ENCODE assay signal across 1 cellular context in the genomic region with DNA sequence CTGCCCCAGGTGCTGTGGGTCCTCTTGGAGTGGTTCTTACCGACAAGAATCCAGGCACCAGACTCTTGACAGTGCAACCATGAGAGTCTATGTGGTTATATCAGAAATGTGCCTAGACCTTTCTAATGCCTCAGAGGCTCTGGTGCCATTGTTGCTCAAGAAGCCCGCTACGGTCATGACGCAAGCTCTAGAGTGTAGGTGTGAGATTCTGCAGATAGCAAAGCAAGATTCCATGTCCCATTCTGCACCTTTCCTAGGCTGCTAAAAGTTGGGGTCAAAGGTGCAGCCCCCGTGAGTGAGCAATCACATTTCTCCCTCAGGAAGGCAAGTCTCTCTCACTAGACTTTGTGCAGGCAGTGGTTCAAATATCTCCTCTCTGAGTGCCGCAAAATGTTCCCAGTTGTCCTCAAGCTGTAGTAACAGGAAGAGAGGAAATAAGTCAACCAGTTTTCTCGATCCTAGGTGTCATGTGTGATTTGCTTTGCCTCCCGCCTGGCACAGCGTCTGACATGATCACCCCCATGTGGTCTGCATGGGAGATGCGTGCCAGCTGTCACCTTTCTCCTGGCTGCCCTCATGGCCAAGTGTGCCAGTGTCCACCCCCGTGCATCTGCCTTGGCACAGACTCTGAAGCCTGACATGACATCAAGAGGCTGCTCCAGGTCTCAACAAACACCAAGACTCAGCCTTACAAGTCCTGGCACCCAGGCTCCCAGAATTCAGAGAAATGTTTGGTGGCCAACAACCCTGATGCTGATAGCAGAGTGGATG.
TF ChIP-seq lines count a peak whose summit lies in the region.

No MANE protein-coding gene starts in this region.

TF ChIP-seq in GM23338, 12 proteins besides CTCF, POLR2A, EP300 and RAD21:
- TF ChIP-seq NANOG (IDR thresholded peaks at IDR 0.05; ENCODE audit: borderline replicate concordance) (no peak), POLR2AphosphoS5 (IDR thresholded peaks at IDR 0.05; ENCODE audit: low read depth) (no peak), STAT1 (IDR thresholded peaks at IDR 0.05; ENCODE audit: unreplicated experiment) (no peak), EZH2phosphoT487 (IDR thresholded peaks at IDR 0.05; ENCODE audit: unreplicated experiment) (no peak), ZNF331 (CRISPR knock-in tag; IDR thresholded peaks at IDR 0.05; ENCODE audit: low read depth) (no peak), JUNB (IDR thresholded peaks at IDR 0.05; ENCODE audit: unreplicated experiment) (no peak), ZNF114 (CRISPR knock-in tag; IDR thresholded peaks at IDR 0.05) (no peak), CREB1 (CRISPR knock-in tag; IDR thresholded peaks at IDR 0.05; ENCODE audit: low read depth) (no peak), EZH2 (IDR thresholded peaks at IDR 0.05; ENCODE audit: low read depth, unreplicated experiment) (no peak)
- TF ChIP-seq, protein P1, sequence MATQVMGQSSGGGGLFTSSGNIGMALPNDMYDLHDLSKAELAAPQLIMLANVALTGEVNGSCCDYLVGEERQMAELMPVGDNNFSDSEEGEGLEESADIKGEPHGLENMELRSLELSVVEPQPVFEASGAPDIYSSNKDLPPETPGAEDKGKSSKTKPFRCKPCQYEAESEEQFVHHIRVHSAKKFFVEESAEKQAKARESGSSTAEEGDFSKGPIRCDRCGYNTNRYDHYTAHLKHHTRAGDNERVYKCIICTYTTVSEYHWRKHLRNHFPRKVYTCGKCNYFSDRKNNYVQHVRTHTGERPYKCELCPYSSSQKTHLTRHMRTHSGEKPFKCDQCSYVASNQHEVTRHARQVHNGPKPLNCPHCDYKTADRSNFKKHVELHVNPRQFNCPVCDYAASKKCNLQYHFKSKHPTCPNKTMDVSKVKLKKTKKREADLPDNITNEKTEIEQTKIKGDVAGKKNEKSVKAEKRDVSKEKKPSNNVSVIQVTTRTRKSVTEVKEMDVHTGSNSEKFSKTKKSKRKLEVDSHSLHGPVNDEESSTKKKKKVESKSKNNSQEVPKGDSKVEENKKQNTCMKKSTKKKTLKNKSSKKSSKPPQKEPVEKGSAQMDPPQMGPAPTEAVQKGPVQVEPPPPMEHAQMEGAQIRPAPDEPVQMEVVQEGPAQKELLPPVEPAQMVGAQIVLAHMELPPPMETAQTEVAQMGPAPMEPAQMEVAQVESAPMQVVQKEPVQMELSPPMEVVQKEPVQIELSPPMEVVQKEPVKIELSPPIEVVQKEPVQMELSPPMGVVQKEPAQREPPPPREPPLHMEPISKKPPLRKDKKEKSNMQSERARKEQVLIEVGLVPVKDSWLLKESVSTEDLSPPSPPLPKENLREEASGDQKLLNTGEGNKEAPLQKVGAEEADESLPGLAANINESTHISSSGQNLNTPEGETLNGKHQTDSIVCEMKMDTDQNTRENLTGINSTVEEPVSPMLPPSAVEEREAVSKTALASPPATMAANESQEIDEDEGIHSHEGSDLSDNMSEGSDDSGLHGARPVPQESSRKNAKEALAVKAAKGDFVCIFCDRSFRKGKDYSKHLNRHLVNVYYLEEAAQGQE (IDR thresholded peaks at IDR 0.05; ENCODE audit: unreplicated experiment), result no peak
- TF ChIP-seq, protein P2, sequence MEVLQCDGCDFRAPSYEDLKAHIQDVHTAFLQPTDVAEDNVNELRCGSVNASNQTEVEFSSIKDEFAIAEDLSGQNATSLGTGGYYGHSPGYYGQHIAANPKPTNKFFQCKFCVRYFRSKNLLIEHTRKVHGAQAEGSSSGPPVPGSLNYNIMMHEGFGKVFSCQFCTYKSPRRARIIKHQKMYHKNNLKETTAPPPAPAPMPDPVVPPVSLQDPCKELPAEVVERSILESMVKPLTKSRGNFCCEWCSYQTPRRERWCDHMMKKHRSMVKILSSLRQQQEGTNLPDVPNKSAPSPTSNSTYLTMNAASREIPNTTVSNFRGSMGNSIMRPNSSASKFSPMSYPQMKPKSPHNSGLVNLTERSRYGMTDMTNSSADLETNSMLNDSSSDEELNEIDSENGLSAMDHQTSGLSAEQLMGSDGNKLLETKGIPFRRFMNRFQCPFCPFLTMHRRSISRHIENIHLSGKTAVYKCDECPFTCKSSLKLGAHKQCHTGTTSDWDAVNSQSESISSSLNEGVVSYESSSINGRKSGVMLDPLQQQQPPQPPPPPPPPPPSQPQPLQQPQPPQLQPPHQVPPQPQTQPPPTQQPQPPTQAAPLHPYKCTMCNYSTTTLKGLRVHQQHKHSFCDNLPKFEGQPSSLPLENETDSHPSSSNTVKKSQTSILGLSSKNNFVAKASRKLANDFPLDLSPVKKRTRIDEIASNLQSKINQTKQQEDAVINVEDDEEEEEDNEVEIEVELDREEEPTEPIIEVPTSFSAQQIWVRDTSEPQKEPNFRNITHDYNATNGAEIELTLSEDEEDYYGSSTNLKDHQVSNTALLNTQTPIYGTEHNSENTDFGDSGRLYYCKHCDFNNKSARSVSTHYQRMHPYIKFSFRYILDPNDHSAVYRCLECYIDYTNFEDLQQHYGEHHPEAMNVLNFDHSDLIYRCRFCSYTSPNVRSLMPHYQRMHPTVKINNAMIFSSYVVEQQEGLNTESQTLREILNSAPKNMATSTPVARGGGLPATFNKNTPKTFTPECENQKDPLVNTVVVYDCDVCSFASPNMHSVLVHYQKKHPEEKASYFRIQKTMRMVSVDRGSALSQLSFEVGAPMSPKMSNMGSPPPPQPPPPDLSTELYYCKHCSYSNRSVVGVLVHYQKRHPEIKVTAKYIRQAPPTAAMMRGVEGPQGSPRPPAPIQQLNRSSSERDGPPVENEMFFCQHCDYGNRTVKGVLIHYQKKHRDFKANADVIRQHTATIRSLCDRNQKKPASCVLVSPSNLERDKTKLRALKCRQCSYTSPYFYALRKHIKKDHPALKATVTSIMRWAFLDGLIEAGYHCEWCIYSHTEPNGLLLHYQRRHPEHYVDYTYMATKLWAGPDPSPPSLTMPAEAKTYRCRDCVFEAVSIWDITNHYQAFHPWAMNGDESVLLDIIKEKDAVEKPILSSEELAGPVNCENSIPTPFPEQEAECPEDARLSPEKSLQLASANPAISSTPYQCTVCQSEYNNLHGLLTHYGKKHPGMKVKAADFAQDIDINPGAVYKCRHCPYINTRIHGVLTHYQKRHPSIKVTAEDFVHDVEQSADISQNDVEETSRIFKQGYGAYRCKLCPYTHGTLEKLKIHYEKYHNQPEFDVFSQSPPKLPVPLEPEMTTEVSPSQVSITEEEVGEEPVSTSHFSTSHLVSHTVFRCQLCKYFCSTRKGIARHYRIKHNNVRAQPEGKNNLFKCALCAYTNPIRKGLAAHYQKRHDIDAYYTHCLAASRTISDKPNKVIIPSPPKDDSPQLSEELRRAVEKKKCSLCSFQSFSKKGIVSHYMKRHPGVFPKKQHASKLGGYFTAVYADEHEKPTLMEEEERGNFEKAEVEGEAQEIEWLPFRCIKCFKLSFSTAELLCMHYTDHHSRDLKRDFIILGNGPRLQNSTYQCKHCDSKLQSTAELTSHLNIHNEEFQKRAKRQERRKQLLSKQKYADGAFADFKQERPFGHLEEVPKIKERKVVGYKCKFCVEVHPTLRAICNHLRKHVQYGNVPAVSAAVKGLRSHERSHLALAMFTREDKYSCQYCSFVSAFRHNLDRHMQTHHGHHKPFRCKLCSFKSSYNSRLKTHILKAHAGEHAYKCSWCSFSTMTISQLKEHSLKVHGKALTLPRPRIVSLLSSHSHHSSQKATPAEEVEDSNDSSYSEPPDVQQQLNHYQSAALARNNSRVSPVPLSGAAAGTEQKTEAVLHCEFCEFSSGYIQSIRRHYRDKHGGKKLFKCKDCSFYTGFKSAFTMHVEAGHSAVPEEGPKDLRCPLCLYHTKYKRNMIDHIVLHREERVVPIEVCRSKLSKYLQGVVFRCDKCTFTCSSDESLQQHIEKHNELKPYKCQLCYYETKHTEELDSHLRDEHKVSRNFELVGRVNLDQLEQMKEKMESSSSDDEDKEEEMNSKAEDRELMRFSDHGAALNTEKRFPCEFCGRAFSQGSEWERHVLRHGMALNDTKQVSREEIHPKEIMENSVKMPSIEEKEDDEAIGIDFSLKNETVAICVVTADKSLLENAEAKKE (CRISPR knock-in tag; IDR thresholded peaks at IDR 0.05), result no peak
- TF ChIP-seq, protein P3, sequence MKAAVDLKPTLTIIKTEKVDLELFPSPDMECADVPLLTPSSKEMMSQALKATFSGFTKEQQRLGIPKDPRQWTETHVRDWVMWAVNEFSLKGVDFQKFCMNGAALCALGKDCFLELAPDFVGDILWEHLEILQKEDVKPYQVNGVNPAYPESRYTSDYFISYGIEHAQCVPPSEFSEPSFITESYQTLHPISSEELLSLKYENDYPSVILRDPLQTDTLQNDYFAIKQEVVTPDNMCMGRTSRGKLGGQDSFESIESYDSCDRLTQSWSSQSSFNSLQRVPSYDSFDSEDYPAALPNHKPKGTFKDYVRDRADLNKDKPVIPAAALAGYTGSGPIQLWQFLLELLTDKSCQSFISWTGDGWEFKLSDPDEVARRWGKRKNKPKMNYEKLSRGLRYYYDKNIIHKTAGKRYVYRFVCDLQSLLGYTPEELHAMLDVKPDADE (IDR thresholded peaks at IDR 0.05), result no peak
